27 cellular contexts compared by ENCODE assay signal in the genomic region with DNA sequence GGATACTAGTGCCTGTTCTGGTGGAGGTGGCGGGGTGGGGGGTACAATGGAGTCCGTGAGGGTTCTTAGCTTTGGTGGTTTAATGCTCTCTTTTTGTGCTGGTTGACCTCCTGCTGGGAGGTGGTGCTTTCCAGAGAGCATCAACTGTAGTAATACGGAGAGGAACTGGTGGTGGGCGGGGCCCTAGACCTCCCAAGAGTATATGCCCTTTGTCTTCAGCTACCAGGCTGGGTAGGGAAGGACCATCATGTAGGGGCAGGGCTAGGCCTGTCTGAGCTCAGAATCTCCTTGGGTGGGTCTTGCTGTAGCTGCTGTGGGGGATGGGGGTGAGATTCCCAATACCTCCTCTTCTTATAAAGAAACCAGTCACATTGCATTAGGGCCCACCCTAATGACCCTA.
"Had no signal": no experiment of that assay in that cellular context is flagged by ENCODE, and none has a peak within 500 bp of the region (broad histone marks: within the 10 kb centered on the region; RNA-seq: fewer than 3 reads in every experiment).

No MANE protein-coding gene starts in this region.

- ATAC-seq: esophagus mucosa; foreskin keratinocyte; heart right ventricle; left cardiac atrium; left ventricle myocardium superior; sciatic nerve; stimulated activated naive CD8-positive, alpha-beta T cell treated with anti-CD3 and anti-CD28 coated beads, Interleukin-15, amount 100 ng/mL, for 72 hours; T-helper 17 cell had no signal

- H3K9me3 Mint-ChIP-seq: activated naive CD8-positive, alpha-beta T cell treated with anti-CD3 and anti-CD28 coated beads, Interleukin-2, amount 10 ng/mL, durations not matched to agents 7 days and 5 days; type B pancreatic cell had no signal

- H3K4me1 Mint-ChIP-seq: nephron progenitor cell had no signal

- H3K27me3 Mint-ChIP-seq: activated naive CD8-positive, alpha-beta T cell treated with anti-CD3 and anti-CD28 coated beads, Interleukin-2, amount 10 ng/mL, durations not matched to agents 7 days and 5 days; naive B cell; progenitor cell of endocrine pancreas; stimulated activated naive CD8-positive, alpha-beta T cell treated with anti-CD3 and anti-CD28 coated beads, Interleukin-15, amount 100 ng/mL, for 72 hours; T-helper 17 cell; type B pancreatic cell had no signal

- DNase-seq: activated CD4-positive, alpha-beta T cell treated with anti-CD3 and anti-CD28 coated beads for 1 hour; activated CD8-positive, alpha-beta memory T cell treated with anti-CD3 and anti-CD28 coated beads for 24 hours; activated effector memory CD4-positive, alpha-beta T cell treated with Interleukin-2 at 50 U/mL for 16 hours; activated naive CD4-positive, alpha-beta T cell treated with Interleukin-2 at 50 U/mL for 16 hours; activated naive CD8-positive, alpha-beta T cell treated with anti-CD3 and anti-CD28 coated beads, Interleukin-2, amount 10 ng/mL, durations not matched to agents 7 days and 5 days; brain microvascular endothelial cell; endodermal cell; foreskin keratinocyte; heart right ventricle; left cardiac atrium; left ventricle myocardium superior; naive B cell; nephron progenitor cell; ovary; stimulated activated CD4-positive, alpha-beta T cell treated with anti-CD3 and anti-CD28 coated beads, Interleukin-12 subunit alpha, Interleukin-12 subunit beta, amount 100 ng/mL, for 4 hours; stimulated activated CD4-positive, alpha-beta T cell treated with anti-CD3 and anti-CD28 coated beads, Interleukin-4, amount 100 ng/mL, for 1 hour; stimulated activated naive CD8-positive, alpha-beta T cell treated with anti-CD3 and anti-CD28 coated beads, Interleukin-15, amount 100 ng/mL, for 72 hours; substantia nigra; T-helper 17 cell; T1000; uterus had no signal

- H3K27ac Mint-ChIP-seq: activated naive CD8-positive, alpha-beta T cell treated with anti-CD3 and anti-CD28 coated beads, Interleukin-2, amount 10 ng/mL, durations not matched to agents 7 days and 5 days; endodermal cell; naive B cell; nephron progenitor cell; progenitor cell of endocrine pancreas; T-helper 17 cell; type B pancreatic cell had no signal

- H3K4me3 Mint-ChIP-seq: activated naive CD8-positive, alpha-beta T cell treated with anti-CD3 and anti-CD28 coated beads, Interleukin-2, amount 10 ng/mL, durations not matched to agents 7 days and 5 days; endodermal cell; nephron progenitor cell; stimulated activated naive CD8-positive, alpha-beta T cell treated with anti-CD3 and anti-CD28 coated beads, Interleukin-15, amount 100 ng/mL, for 72 hours; T-helper 17 cell; type B pancreatic cell had no signal

- H3K4me3 ChIP-seq: coronary artery, heart right ventricle, ovary, skin epidermis, uterus had no signal
